10 cellular contexts compared by ENCODE assay signal in the genomic region with DNA sequence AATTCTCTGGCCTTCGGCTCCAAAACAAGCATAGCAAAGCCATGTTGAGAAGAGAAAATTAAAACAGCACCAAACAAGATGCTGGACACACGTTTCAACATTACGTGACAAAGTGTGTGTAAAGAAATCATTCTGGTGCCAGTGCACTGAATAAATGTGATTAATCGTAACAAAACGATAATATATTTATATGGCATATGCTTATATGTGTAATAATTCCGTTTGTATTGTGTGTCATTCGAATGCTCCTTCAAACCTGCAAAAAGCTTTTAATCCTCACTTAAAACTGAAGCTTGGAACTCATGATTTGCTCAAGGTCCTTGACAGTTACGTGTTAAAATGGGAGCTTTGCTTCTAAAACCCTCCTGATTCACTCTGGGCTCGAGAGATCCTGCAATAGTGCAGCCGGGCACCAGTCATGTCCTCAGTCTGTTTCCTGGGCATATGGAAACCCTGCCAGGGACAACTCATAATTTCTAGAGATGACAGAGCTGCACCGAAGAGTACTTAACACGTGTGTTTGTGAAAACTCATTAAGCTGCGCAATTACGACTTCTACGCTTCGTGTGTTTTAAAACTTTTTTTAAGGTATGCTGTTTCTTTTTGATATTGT. TPM values are rescaled to one million over a fixed set of nuclear protein-coding genes. Genes with fewer than 3 reads are reported as not detected.
DNase-seq lines count a peak whose midpoint lies in the region; ATAC-seq and TF ChIP-seq lines count a peak whose summit lies in the region.
"Had no signal": no experiment of that assay in that cellular context is flagged by ENCODE, and none has a peak within 500 bp of the region (broad histone marks: within the 10 kb centered on the region; RNA-seq: fewer than 3 reads in every experiment).

No MANE protein-coding gene starts in this region.

- POLR2A ChIA-PET in OCI-LY7 (lab: Charles Lee): interaction anchor here (0.7 to 2.2 kb wide), 9 partner anchors 12 to 136 kb away, joined by 3 to 12 read pairs (median 4); partner anchors contain the start of gene AKAP8

- no peak overlapping the region for H3K27ac Mint-ChIP-seq in endothelial cell (ENCODE audit: unreplicated experiment)

- WGBS in prostate gland: 15% methylated on average over 16 of the region's 16 CpGs

- H3K9me3 Mint-ChIP-seq in endothelial cell (ENCODE audit: unreplicated experiment): no peaks in the 10 kb centered on the region

- intact Hi-C loops in OCI-LY7 (cut with micrococcal nuclease; ENCODE audit: unreplicated experiment) (loop anchor here (1.0 to 5.0 kb wide), 4 partner anchors 41 to 137 kb away; partner anchors contain the start of genes AKAP8, BRD4 and RASAL3), prostate gland (cut with DNase I) (loop anchor here (5.0 kb wide), 2 partner anchors 37 to 87 kb away; partner anchors contain the start of gene BRD4), left colon (cut with DNase I, micrococcal nuclease) (no loop called here)

- H3K4me3 ChIP-seq in OCI-LY7 (ENCODE audit: low read depth, low read length, poor library complexity, severe bottlenecking): no peak overlapping the region
- H3K4me3 ChIP-seq in prostate gland: peak overlapping the region; percentile 92 to 97

- ATAC-seq in left colon (no peak), esophagus mucosa (no peak)

- no peaks in the 10 kb centered on the region for H3K27me3 ChIP-seq in prostate gland (replicated peaks; ENCODE audit: insufficient read depth)

- TF ChIP-seq POLR2A in prostate gland (IDR thresholded peaks at IDR 0.05): no peak

- H2AFZ ChIP-seq in OCI-LY7 (ENCODE audit: low read length): no peak overlapping the region; the same call in 1 of the 2 replicates

- peaks cover 10% of the 10 kb centered on the region for H3K27me3 Mint-ChIP-seq in endothelial cell (ENCODE audit: unreplicated experiment)

- peaks cover 22% of the 10 kb centered on the region for H3K4me1 ChIP-seq in OCI-LY7 (ENCODE audit: insufficient read depth, low read length, poor library complexity, severe bottlenecking)
- peaks cover 28% of the 10 kb centered on the region for H3K4me1 ChIP-seq in prostate gland (replicated peaks)

- H3K27ac ChIP-seq in OCI-LY7 (ENCODE audit: low read depth, low read length, poor library complexity, severe bottlenecking) (no peak overlapping the region), prostate gland (peak overlapping the region in 1 of 2 donors; percentile 40)

- peak overlapping the region; percentile 61; the same call in 1 of the 2 replicates for H3K4me2 ChIP-seq in OCI-LY7 (ENCODE audit: low read length)

- CTCF ChIA-PET in OCI-LY7 (lab: Charles Lee; ENCODE audit: unreplicated experiment): interaction anchor here (0.6 to 2.1 kb wide), 6 partner anchors 13 to 293 kb away, joined by 3 to 11 read pairs (median 5); no protein-coding TSS in a partner anchor

- no peaks in the 10 kb centered on the region for H3K9me2 ChIP-seq in OCI-LY7 (ENCODE audit: insufficient read depth, low read length)

- H3K4me3 Mint-ChIP-seq in endothelial cell (ENCODE audit: unreplicated experiment): peak overlapping the region; percentile 100

- BruUV-seq in OCI-LY7 (replicated peaks; lab: Mats Ljungman, UMichigan): no TSS peak

- H3K9me3 ChIP-seq in OCI-LY7 (ENCODE audit: low read length) (no peaks in the 10 kb centered on the region), prostate gland (no peaks in the 10 kb centered on the region)

- H3K4me1 Mint-ChIP-seq in endothelial cell (ENCODE audit: unreplicated experiment): peaks cover 18% of the 10 kb centered on the region

- peaks cover 40% of the 10 kb centered on the region for H3K79me2 ChIP-seq in OCI-LY7 (ENCODE audit: insufficient read depth, low read depth, low read length)

- H3K36me3 ChIP-seq in OCI-LY7 (ENCODE audit: insufficient read depth, low read length) (peaks cover 51% of the 10 kb centered on the region), prostate gland (peaks cover 0 to 9% of the 10 kb centered on the region in 2 donors)

- TF ChIP-seq CTCF in OCI-LY7 (conservative IDR thresholded peaks at IDR 0.05; ENCODE audit: low read length): peak; percentile 24; the same call in 1 of the 2 replicates
- no peak for TF ChIP-seq CTCF in endothelial cell (IDR thresholded peaks at IDR 0.05; ENCODE audit: unreplicated experiment)
- TF ChIP-seq CTCF in prostate gland (IDR thresholded peaks at IDR 0.05): no peak

- peaks cover 19% of the 10 kb centered on the region for H3K36me3 Mint-ChIP-seq in endothelial cell (ENCODE audit: low read depth, unreplicated experiment)

- DNase-seq in ELR (ENCODE audit: low read depth) (peak; percentile 51), OCI-LY7 (ENCODE audit: low spot score) (no peak), endothelial cell (ENCODE audit: low spot score) (no peak), prostate gland (ENCODE audit: low spot score) (no peak), left colon (no peak), HCEC 1CT (no peak)
- no peak for DNase-seq in stimulated activated naive CD4-positive, alpha-beta T cell (lab: John Stamatoyannopoulos, UW)

- peaks cover 13% of the 10 kb centered on the region; the same call in 1 of the 2 replicates for H4K20me1 ChIP-seq in OCI-LY7 (ENCODE audit: insufficient read depth, low read length)

RNA-seq across cellular contexts. Expression of gene AKAP8L, which starts 0.7 kb away (rescaled TPM):
- 119 and 122 TPM in 2 replicates for total RNA-seq in OCI-LY7 (2014; rRNA removed; shearing (Covaris generic))
- total RNA-seq in OCI-LY7 (2022) (124 and 143 TPM in 2 replicates), endothelial cell (ENCODE audit: unreplicated experiment) (160 TPM), prostate gland (100 to 1,000 TPM; 107 to 269 TPM), left colon (10 to 100 TPM; 63.4 to 75.1 TPM), esophagus mucosa (31.6 TPM)

RNA-seq across cellular contexts. Expression of gene WIZ, which starts 30.2 kb away (rescaled TPM):
- total RNA-seq in OCI-LY7 (2014; rRNA removed; shearing (Covaris generic)): 13.5 and 16.4 TPM in 2 replicates
- 35.9 and 38.3 TPM in 2 replicates for total RNA-seq in OCI-LY7 (2022)
- total RNA-seq in endothelial cell (ENCODE audit: unreplicated experiment): 79.0 TPM
- total RNA-seq in prostate gland: 10 to 100 TPM; 55.9 to 93.3 TPM
- total RNA-seq in left colon: 10 to 100 TPM; 24.5 to 24.8 TPM
- 19.4 TPM for total RNA-seq in esophagus mucosa

RNA-seq across cellular contexts. Expression of gene AKAP8, which starts 39.9 kb away (rescaled TPM):
- 22.2 and 26.4 TPM in 2 replicates for total RNA-seq in OCI-LY7 (2014; rRNA removed; shearing (Covaris generic))
- total RNA-seq in OCI-LY7 (2022) (51.3 and 52.3 TPM in 2 replicates), endothelial cell (ENCODE audit: unreplicated experiment) (36.5 TPM), prostate gland (10 to 100 TPM; 30.3 to 34.2 TPM), left colon (10 to 100 TPM; 38.3 to 44.3 TPM), esophagus mucosa (22.0 TPM)

RNA-seq across cellular contexts. Expression of gene RASAL3, which starts 44.8 kb away (rescaled TPM):
- total RNA-seq in OCI-LY7 (2014; rRNA removed; shearing (Covaris generic)): 28.3 and 29.3 TPM in 2 replicates
- total RNA-seq in OCI-LY7 (2022) (52.0 and 53.3 TPM in 2 replicates), endothelial cell (ENCODE audit: unreplicated experiment) (1.5 TPM), prostate gland (1 to 10 TPM; 2.8 to 4.3 TPM), left colon (1 to 10 TPM; 3.4 to 4.4 TPM), esophagus mucosa (1.8 TPM)
- total RNA-seq: NCI-H460 had no signal

RNA-seq across cellular contexts. Expression of gene PGLYRP2, which starts 59.8 kb away (rescaled TPM):
- total RNA-seq in OCI-LY7 (2014; rRNA removed; shearing (Covaris generic)): not detected in 2 replicates
- total RNA-seq in OCI-LY7 (2022) (not detected in 2 replicates), endothelial cell (ENCODE audit: unreplicated experiment) (not detected), prostate gland (10 to 100 TPM in 1 of 2 donors, 1 to 10 TPM in 1; 9.2 to 31.9 TPM), left colon (not detected), esophagus mucosa (not detected)
- total RNA-seq: lung microvascular endothelial cell, NCI-H460 had no signal

Comparison
In these comparisons a context has a peak if more than half of its experiments do, and no peak if none do; other contexts are left out.
1. intact Hi-C loops: an anchor here in OCI-LY7 (1.0 to 5.0 kb wide) and prostate gland (5.0 kb wide); none called in left colon.